In the genomic region with DNA sequence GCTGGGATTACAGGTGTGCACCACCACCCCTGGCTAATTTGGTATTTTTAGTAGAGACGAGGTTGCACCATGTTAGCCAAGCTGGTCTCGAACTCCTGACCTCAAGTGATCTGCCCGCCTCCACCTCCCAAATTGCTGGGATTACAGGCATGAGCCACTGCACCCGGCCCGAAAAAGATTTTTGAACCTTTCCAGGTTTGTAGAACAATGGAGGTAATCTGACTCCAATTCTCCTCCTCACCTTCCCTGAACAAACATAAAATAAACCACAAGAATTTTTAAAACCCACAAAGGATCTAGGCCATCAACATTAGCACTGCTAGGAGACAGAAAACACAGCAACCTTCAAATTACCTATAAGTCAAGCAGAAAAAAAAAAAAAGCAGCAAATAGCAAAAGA, we compare ENCODE assay signal across 1 cellular context.
A peak's percentile ranks its signal among the peaks of the same experiment; 100 is the strongest.
TF ChIP-seq lines count a peak whose summit lies in the region.

No MANE protein-coding gene starts in this region.

TF ChIP-seq in HepG2, 621 proteins besides CTCF, POLR2A, EP300 and RAD21 (continued from another document):
- TF ChIP-seq, protein P1, sequence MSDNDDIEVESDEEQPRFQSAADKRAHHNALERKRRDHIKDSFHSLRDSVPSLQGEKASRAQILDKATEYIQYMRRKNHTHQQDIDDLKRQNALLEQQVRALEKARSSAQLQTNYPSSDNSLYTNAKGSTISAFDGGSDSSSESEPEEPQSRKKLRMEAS (IDR thresholded peaks at IDR 0.05), result no peak
- peak; percentile 24; the same call in 1 of the 2 replicates for TF ChIP-seq GATAD2A (CRISPR knock-in tag; IDR thresholded peaks at IDR 0.05)
- TF ChIP-seq, protein P2, sequence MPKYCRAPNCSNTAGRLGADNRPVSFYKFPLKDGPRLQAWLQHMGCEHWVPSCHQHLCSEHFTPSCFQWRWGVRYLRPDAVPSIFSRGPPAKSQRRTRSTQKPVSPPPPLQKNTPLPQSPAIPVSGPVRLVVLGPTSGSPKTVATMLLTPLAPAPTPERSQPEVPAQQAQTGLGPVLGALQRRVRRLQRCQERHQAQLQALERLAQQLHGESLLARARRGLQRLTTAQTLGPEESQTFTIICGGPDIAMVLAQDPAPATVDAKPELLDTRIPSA (CRISPR knock-in tag; IDR thresholded peaks at IDR 0.05; ENCODE audit: borderline replicate concordance), result no peak
- TF ChIP-seq ADNP (CRISPR knock-in tag; IDR thresholded peaks at IDR 0.05), result peak; percentile 68; the same call in 1 of the 2 replicates
- TF ChIP-seq, protein P3, sequence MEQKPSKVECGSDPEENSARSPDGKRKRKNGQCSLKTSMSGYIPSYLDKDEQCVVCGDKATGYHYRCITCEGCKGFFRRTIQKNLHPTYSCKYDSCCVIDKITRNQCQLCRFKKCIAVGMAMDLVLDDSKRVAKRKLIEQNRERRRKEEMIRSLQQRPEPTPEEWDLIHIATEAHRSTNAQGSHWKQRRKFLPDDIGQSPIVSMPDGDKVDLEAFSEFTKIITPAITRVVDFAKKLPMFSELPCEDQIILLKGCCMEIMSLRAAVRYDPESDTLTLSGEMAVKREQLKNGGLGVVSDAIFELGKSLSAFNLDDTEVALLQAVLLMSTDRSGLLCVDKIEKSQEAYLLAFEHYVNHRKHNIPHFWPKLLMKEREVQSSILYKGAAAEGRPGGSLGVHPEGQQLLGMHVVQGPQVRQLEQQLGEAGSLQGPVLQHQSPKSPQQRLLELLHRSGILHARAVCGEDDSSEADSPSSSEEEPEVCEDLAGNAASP (CRISPR knock-in tag; IDR thresholded peaks at IDR 0.05; ENCODE audit: borderline replicate concordance), result 0 out of 2 replicates have a peak, but pooled peaks have one; percentile 20
- TF ChIP-seq MBNL3 (CRISPR knock-in tag; conservative IDR thresholded peaks at IDR 0.05), result no peak
- TF ChIP-seq MXD4 (CRISPR knock-in tag; IDR thresholded peaks at IDR 0.05), result no peak
- TF ChIP-seq RNF2 (conservative IDR thresholded peaks at IDR 0.05; ENCODE audit: low read depth), result no peak
- TF ChIP-seq, protein P4, sequence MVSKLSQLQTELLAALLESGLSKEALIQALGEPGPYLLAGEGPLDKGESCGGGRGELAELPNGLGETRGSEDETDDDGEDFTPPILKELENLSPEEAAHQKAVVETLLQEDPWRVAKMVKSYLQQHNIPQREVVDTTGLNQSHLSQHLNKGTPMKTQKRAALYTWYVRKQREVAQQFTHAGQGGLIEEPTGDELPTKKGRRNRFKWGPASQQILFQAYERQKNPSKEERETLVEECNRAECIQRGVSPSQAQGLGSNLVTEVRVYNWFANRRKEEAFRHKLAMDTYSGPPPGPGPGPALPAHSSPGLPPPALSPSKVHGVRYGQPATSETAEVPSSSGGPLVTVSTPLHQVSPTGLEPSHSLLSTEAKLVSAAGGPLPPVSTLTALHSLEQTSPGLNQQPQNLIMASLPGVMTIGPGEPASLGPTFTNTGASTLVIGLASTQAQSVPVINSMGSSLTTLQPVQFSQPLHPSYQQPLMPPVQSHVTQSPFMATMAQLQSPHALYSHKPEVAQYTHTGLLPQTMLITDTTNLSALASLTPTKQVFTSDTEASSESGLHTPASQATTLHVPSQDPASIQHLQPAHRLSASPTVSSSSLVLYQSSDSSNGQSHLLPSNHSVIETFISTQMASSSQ (IDR thresholded peaks at IDR 0.05; ENCODE audit: low read depth), result no peak
- TF ChIP-seq, protein P4 (CRISPR knock-in tag; IDR thresholded peaks at IDR 0.05; ENCODE audit: borderline replicate concordance), result no peak
- TF ChIP-seq, protein P5, sequence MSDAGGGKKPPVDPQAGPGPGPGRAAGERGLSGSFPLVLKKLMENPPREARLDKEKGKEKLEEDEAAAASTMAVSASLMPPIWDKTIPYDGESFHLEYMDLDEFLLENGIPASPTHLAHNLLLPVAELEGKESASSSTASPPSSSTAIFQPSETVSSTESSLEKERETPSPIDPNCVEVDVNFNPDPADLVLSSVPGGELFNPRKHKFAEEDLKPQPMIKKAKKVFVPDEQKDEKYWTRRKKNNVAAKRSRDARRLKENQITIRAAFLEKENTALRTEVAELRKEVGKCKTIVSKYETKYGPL (CRISPR knock-in tag; IDR thresholded peaks at IDR 0.05), result no peak
- TF ChIP-seq PITX1 (CRISPR knock-in tag; IDR thresholded peaks at IDR 0.05), result 0 out of 2 replicates have a peak, but pooled peaks have one; percentile 35
- no peak for TF ChIP-seq ZNF644 (CRISPR knock-in tag; IDR thresholded peaks at IDR 0.05; ENCODE audit: low read depth)
- TF ChIP-seq, protein P6, sequence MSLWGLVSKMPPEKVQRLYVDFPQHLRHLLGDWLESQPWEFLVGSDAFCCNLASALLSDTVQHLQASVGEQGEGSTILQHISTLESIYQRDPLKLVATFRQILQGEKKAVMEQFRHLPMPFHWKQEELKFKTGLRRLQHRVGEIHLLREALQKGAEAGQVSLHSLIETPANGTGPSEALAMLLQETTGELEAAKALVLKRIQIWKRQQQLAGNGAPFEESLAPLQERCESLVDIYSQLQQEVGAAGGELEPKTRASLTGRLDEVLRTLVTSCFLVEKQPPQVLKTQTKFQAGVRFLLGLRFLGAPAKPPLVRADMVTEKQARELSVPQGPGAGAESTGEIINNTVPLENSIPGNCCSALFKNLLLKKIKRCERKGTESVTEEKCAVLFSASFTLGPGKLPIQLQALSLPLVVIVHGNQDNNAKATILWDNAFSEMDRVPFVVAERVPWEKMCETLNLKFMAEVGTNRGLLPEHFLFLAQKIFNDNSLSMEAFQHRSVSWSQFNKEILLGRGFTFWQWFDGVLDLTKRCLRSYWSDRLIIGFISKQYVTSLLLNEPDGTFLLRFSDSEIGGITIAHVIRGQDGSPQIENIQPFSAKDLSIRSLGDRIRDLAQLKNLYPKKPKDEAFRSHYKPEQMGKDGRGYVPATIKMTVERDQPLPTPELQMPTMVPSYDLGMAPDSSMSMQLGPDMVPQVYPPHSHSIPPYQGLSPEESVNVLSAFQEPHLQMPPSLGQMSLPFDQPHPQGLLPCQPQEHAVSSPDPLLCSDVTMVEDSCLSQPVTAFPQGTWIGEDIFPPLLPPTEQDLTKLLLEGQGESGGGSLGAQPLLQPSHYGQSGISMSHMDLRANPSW (CRISPR knock-in tag; IDR thresholded peaks at IDR 0.05; ENCODE audit: borderline replicate concordance), result no peak
- TF ChIP-seq ISL2 (CRISPR knock-in tag; IDR thresholded peaks at IDR 0.05), result no peak
- TF ChIP-seq POLR2AphosphoS2 (IDR thresholded peaks at IDR 0.05; ENCODE audit: low read depth, low read length), result no peak
